Comparison of ENCODE assay signal across 16 cellular contexts in genomic region chr12:946212-946611, GRCh38. TPM values are rescaled to one million over a fixed set of nuclear protein-coding genes. Genes with fewer than 3 reads are reported as not detected.
DNase-seq lines count a peak whose midpoint lies in the region; ATAC-seq and TF ChIP-seq lines count a peak whose summit lies in the region.
"Had no signal": no experiment of that assay in that cellular context is flagged by ENCODE, and none has a peak within 500 bp of the region (broad histone marks: within the 10 kb centered on the region; RNA-seq: fewer than 3 reads in every experiment).

No MANE protein-coding gene starts in this region.

- H3K4me1 Mint-ChIP-seq in stimulated activated naive CD8-positive, alpha-beta T cell treated with anti-CD3 and anti-CD28 coated beads, Interleukin-15, Interleukin-2, amounts not matched to agents 100 ng/mL and 50 ng/mL, for 24 hours (ENCODE audit: low read depth): peaks cover 41% of the 10 kb centered on the region
- H3K4me1 Mint-ChIP-seq in activated CD8-positive, alpha-beta T cell treated with anti-CD3 and anti-CD28 coated beads for 36 hours (ENCODE audit: low read depth): peaks cover 37% of the 10 kb centered on the region
- H3K4me1 Mint-ChIP-seq in memory B cell: peaks cover 21% of the 10 kb centered on the region

- TF ChIP-seq CTCF in activated CD8-positive, alpha-beta T cell treated with anti-CD3 and anti-CD28 coated beads for 36 hours (IDR thresholded peaks at IDR 0.05): no peak

- H3K4me3 Mint-ChIP-seq in stimulated activated naive CD8-positive, alpha-beta T cell treated with anti-CD3 and anti-CD28 coated beads, Interleukin-15, Interleukin-2, amounts not matched to agents 100 ng/mL and 50 ng/mL, for 24 hours: peak overlapping the region; percentile 14
- H3K4me3 Mint-ChIP-seq in activated CD8-positive, alpha-beta T cell treated with anti-CD3 and anti-CD28 coated beads for 36 hours: peak overlapping the region; percentile 18
- H3K4me3 Mint-ChIP-seq in memory B cell: no peak overlapping the region

- H3K27ac Mint-ChIP-seq in stimulated activated naive CD8-positive, alpha-beta T cell treated with anti-CD3 and anti-CD28 coated beads, Interleukin-15, Interleukin-2, amounts not matched to agents 100 ng/mL and 50 ng/mL, for 24 hours: no peak overlapping the region
- H3K27ac Mint-ChIP-seq in activated CD8-positive, alpha-beta T cell treated with anti-CD3 and anti-CD28 coated beads for 36 hours: peak overlapping the region; percentile 53
- peak overlapping the region; percentile 60 for H3K27ac Mint-ChIP-seq in memory B cell

- no peak for ATAC-seq in stimulated activated naive CD8-positive, alpha-beta T cell treated with anti-CD3 and anti-CD28 coated beads, Interleukin-15, Interleukin-2, amounts not matched to agents 100 U/mL and 50 U/mL, for 24 hours
- ATAC-seq in activated CD8-positive, alpha-beta T cell treated with anti-CD3 and anti-CD28 coated beads for 36 hours: no peak
- no peak for ATAC-seq in memory B cell (ENCODE audit: low read depth)
- ATAC-seq: stimulated activated naive CD8-positive, alpha-beta T cell treated with anti-CD3 and anti-CD28 coated beads, Interleukin-15, amount 100 ng/mL, for 72 hours had no signal

- peaks cover 38% of the 10 kb centered on the region for H3K36me3 Mint-ChIP-seq in stimulated activated naive CD8-positive, alpha-beta T cell treated with anti-CD3 and anti-CD28 coated beads, Interleukin-15, Interleukin-2, amounts not matched to agents 100 ng/mL and 50 ng/mL, for 24 hours (ENCODE audit: low read depth)
- H3K36me3 Mint-ChIP-seq in activated CD8-positive, alpha-beta T cell treated with anti-CD3 and anti-CD28 coated beads for 36 hours (ENCODE audit: low read depth): peaks cover 32% of the 10 kb centered on the region
- H3K36me3 Mint-ChIP-seq in memory B cell: peaks cover 8% of the 10 kb centered on the region

- H3K9me3 Mint-ChIP-seq in stimulated activated naive CD8-positive, alpha-beta T cell treated with anti-CD3 and anti-CD28 coated beads, Interleukin-15, Interleukin-2, amounts not matched to agents 100 ng/mL and 50 ng/mL, for 24 hours: no peaks in the 10 kb centered on the region
- H3K9me3 Mint-ChIP-seq in activated CD8-positive, alpha-beta T cell treated with anti-CD3 and anti-CD28 coated beads for 36 hours: peaks cover 1% of the 10 kb centered on the region
- no peaks in the 10 kb centered on the region for H3K9me3 Mint-ChIP-seq in memory B cell
- H3K9me3 Mint-ChIP-seq: stimulated activated naive CD8-positive, alpha-beta T cell treated with anti-CD3 and anti-CD28 coated beads, Interleukin-15, amount 100 ng/mL, for 72 hours had no signal

- intact Hi-C loops in activated CD8-positive, alpha-beta T cell treated with anti-CD3 and anti-CD28 coated beads for 36 hours (cut with micrococcal nuclease): loop anchor here (10.0 kb wide), 1 partner anchor 381 kb away; no protein-coding TSS in a partner anchor

- no peak for DNase-seq in stimulated activated naive CD8-positive, alpha-beta T cell treated with anti-CD3 and anti-CD28 coated beads, Interleukin-15, Interleukin-2, amounts not matched to agents 100 U/mL and 50 U/mL, for 24 hours
- no peak for DNase-seq in activated CD8-positive, alpha-beta T cell treated with anti-CD3 and anti-CD28 coated beads for 36 hours
- no peak for DNase-seq in memory B cell (ENCODE audit: low spot score in 2 of 2)
- DNase-seq in SIG-M5 treated with dmso at 0.1 percent for 504 hours (lab: John Stamatoyannopoulos, UW; ENCODE audit: unreplicated experiment): no peak
- DNase-seq in HPDE6-E6E7 (ENCODE audit: extremely low spot score): no peak
- no peak for DNase-seq in HK-2 (ENCODE audit: unreplicated experiment)
- DNase-seq in stimulated activated CD4-positive, alpha-beta T cell treated with anti-CD3 and anti-CD28 coated beads, Interleukin-4, amount 100 ng/mL, for 1 hour: no peak
- DNase-seq: activated CD4-positive, alpha-beta T cell treated with anti-CD3 and anti-CD28 coated beads for 1 hour; activated gamma-delta T cell; BE2C; erythroblast; mammary epithelial cell; NCI-H2029 treated with DMSO at 0.1 percent for 48 hours; stimulated activated CD4-positive, alpha-beta T cell treated with anti-CD3 and anti-CD28 coated beads, Interleukin-1b, Interleukin-23, amount 100 ng/mL, for 48 hours; stimulated activated naive CD8-positive, alpha-beta T cell treated with anti-CD3 and anti-CD28 coated beads, Interleukin-15, amount 100 ng/mL, for 72 hours had no signal

- POLR2A ChIA-PET in activated CD8-positive, alpha-beta T cell treated with anti-CD3 and anti-CD28 coated beads for 36 hours (lab: Charles Lee): interaction anchor here (0.6 to 1.0 kb wide), 3 partner anchors 40 to 647 kb away, joined by 3 read pairs; no protein-coding TSS in a partner anchor

- no peaks in the 10 kb centered on the region for H3K27me3 Mint-ChIP-seq in stimulated activated naive CD8-positive, alpha-beta T cell treated with anti-CD3 and anti-CD28 coated beads, Interleukin-15, Interleukin-2, amounts not matched to agents 100 ng/mL and 50 ng/mL, for 24 hours
- no peaks in the 10 kb centered on the region for H3K27me3 Mint-ChIP-seq in activated CD8-positive, alpha-beta T cell treated with anti-CD3 and anti-CD28 coated beads for 36 hours
- H3K27me3 Mint-ChIP-seq in memory B cell: no peaks in the 10 kb centered on the region
- H3K27me3 Mint-ChIP-seq: stimulated activated naive CD8-positive, alpha-beta T cell treated with anti-CD3 and anti-CD28 coated beads, Interleukin-15, amount 100 ng/mL, for 72 hours had no signal

- CTCF ChIA-PET in activated CD8-positive, alpha-beta T cell treated with anti-CD3 and anti-CD28 coated beads for 36 hours (lab: Charles Lee): interaction anchor here (0.7 to 1.9 kb wide), 4 partner anchors 38 to 370 kb away, joined by 3 to 6 read pairs (median 4); no protein-coding TSS in a partner anchor

RNA-seq across cellular contexts. Expression of gene RAD52, which starts 3.3 kb away (rescaled TPM):
- 10 to 100 TPM; 14.9 to 16.3 TPM for total RNA-seq in activated CD8-positive, alpha-beta T cell treated with anti-CD3 and anti-CD28 coated beads for 36 hours

RNA-seq across cellular contexts. Expression of gene ERC1, which starts 44.8 kb away (rescaled TPM):
- total RNA-seq in activated CD8-positive, alpha-beta T cell treated with anti-CD3 and anti-CD28 coated beads for 36 hours: 10 to 100 TPM; 21.7 to 27.0 TPM
